In the genomic region with DNA sequence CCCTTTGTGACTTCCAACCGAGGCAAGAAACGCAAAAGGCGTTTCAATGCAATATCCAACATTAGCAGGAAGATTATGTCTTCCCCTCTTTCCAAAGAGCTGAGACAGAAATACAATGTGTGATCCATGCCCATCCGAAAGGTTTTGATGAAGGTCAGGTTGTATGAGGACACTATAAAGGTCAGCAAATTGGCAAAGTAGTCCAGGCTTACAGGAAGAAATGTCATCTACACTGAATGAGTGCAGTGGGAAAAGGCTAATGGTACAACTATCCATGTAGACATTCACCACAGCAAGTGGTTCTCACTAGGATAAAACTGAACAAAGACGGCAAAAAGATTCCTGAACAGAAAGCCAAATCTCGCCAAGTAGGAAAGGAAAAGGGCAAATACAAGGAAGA, we compare ENCODE assay signal across 9 cellular contexts.
"Had no signal": no experiment of that assay in that cellular context is flagged by ENCODE, and none has a peak within 500 bp of the region (broad histone marks: within the 10 kb centered on the region; RNA-seq: fewer than 3 reads in every experiment).

No MANE protein-coding gene starts in this region.

- H3K4me3 ChIP-seq: GM23338, K562 had no signal

- H3K9me3 Mint-ChIP-seq: GM23338, H9 had no signal

- H3K4me2 ChIP-seq: GM23338 had no signal

- ATAC-seq: GM23338, K562 had no signal

- FAIRE-seq: H1, H54, HTR-8/SVneo, K562 had no signal

- H3K4me3 Mint-ChIP-seq: GM23338, H9 had no signal

- DNase-seq: H9, HCEC 1CT, IMR-90, KG1 had no signal

- H2AFZ ChIP-seq: GM23338 had no signal

- H3K27ac Mint-ChIP-seq: GM23338 had no signal
